In the genomic region with DNA sequence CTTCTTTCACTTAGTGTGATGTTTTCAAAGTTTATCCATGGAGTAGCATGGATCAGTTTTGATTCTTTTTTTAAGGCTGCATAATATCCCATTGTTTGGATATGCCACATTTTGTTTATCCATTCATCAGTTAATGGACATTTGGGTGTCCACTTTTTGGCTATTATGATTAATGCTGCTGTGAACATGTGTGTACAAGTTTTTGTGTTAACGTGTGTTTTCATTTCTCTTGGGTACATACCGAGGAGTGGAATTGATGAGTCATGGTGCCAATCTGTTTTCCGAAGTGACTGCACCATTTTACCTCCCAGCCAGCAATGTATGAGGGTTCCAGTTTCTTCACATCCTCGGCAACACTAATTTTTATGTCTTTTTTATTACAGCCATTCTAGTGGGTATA, we compare ENCODE assay signal across 10 cellular contexts.
"Had no signal": no experiment of that assay in that cellular context is flagged by ENCODE, and none has a peak within 500 bp of the region (broad histone marks: within the 10 kb centered on the region; RNA-seq: fewer than 3 reads in every experiment).

No MANE protein-coding gene starts in this region.

- H3K36me3 Mint-ChIP-seq: naive thymus-derived CD8-positive, alpha-beta T cell had no signal

- H3K27ac ChIP-seq: thoracic aorta had no signal

- ATAC-seq: activated naive CD4-positive, alpha-beta T cell treated with anti-CD3 and anti-CD28 coated beads, Interleukin-2, amount 50 U/mL, for 72 hours; left colon; naive thymus-derived CD8-positive, alpha-beta T cell; stimulated activated naive CD8-positive, alpha-beta T cell treated with anti-CD3 and anti-CD28 coated beads, Interleukin-15, amount 100 ng/mL, for 72 hours; T-helper 17 cell had no signal

- H3K9me3 ChIP-seq: thoracic aorta had no signal

- H3K36me3 ChIP-seq: thoracic aorta had no signal

- H3K4me3 Mint-ChIP-seq: stimulated activated naive CD8-positive, alpha-beta T cell treated with anti-CD3 and anti-CD28 coated beads, Interleukin-15, amount 100 ng/mL, for 72 hours had no signal

- H3K9me3 Mint-ChIP-seq: activated naive CD4-positive, alpha-beta T cell treated with anti-CD3 and anti-CD28 coated beads, Interleukin-2, amount 50 U/mL, for 72 hours; naive thymus-derived CD8-positive, alpha-beta T cell; stimulated activated naive CD8-positive, alpha-beta T cell treated with anti-CD3 and anti-CD28 coated beads, Interleukin-15, amount 100 ng/mL, for 72 hours had no signal

- H3K4me3 ChIP-seq: thoracic aorta had no signal

- DNase-seq: activated CD4-positive, alpha-beta T cell treated with anti-CD3 and anti-CD28 coated beads, Interleukin-2, amount 50 U/mL, for 1 hour; activated T-cell treated with anti-CD3 and anti-CD28 coated beads, Interleukin-2, amount 50 U/mL, for 1 hour; left colon; naive thymus-derived CD8-positive, alpha-beta T cell; stimulated activated CD4-positive, alpha-beta T cell treated with anti-CD3 and anti-CD28 coated beads, Interleukin-15, amount 100 ng/mL, for 24 hours; stimulated activated CD4-positive, alpha-beta T cell treated with anti-CD3 and anti-CD28 coated beads, Interleukin-4, amount 100 ng/mL, for 24 hours; stimulated activated naive CD8-positive, alpha-beta T cell treated with anti-CD3 and anti-CD28 coated beads, Interleukin-15, amount 100 ng/mL, for 72 hours; T-helper 17 cell had no signal

- H3K27ac Mint-ChIP-seq: activated naive CD4-positive, alpha-beta T cell treated with anti-CD3 and anti-CD28 coated beads, Interleukin-2, amount 50 U/mL, for 72 hours; naive thymus-derived CD8-positive, alpha-beta T cell; stimulated activated naive CD8-positive, alpha-beta T cell treated with anti-CD3 and anti-CD28 coated beads, Interleukin-15, amount 100 ng/mL, for 72 hours; T-helper 17 cell had no signal
